21 cellular contexts compared by ENCODE assay signal in genomic region chrX:80751456-80751855, GRCh38.
DNase-seq lines count a peak whose midpoint lies in the region; ATAC-seq and TF ChIP-seq lines count a peak whose summit lies in the region.
"Had no signal": no experiment of that assay in that cellular context is flagged by ENCODE, and none has a peak within 500 bp of the region (broad histone marks: within the 10 kb centered on the region; RNA-seq: fewer than 3 reads in every experiment).

No MANE protein-coding gene starts in this region.

- H3K27ac ChIP-seq in WERI-Rb-1 = no peak overlapping the region
- H3K27ac ChIP-seq: A549, C4-2B, KMS-11 had no signal

- no peaks in the 10 kb centered on the region for H3K4me1 ChIP-seq in adipocyte (ENCODE audit: control insufficient read depth, insufficient read depth, low read length)
- H3K4me1 ChIP-seq: A549, Caco-2 had no signal

- H3K9ac ChIP-seq in adipocyte (ENCODE audit: low read length) = no peak overlapping the region
- H3K9ac ChIP-seq: KMS-11 had no signal

- peaks cover 31% of the 10 kb centered on the region for H3K9me3 ChIP-seq in adipocyte (ENCODE audit: control insufficient read depth, low read length)
- H3K9me3 ChIP-seq in WERI-Rb-1 (ENCODE audit: severe bottlenecking) = no peaks in the 10 kb centered on the region
- H3K9me3 ChIP-seq: A549, Caco-2 had no signal

- H3K4me3 ChIP-seq in adipocyte (ENCODE audit: low read length) (no peak overlapping the region), WERI-Rb-1 (ENCODE audit: low read depth, low read length) (no peak overlapping the region)
- H3K4me3 ChIP-seq: A549, GM23338 had no signal

- no peak for ATAC-seq in HG03354 (IDR thresholded peaks at IDR 0.05; ENCODE audit: poor library complexity, severe bottlenecking, unreplicated experiment)
- ATAC-seq: A549; CD8-positive, alpha-beta T cell; GM23338 had no signal

- TF ChIP-seq CTCF in WERI-Rb-1 (IDR thresholded peaks at IDR 0.05; ENCODE audit: low read depth, low read length) = no peak

- H3K36me3 ChIP-seq in adipocyte (ENCODE audit: control insufficient read depth, insufficient read depth, low read length, severe bottlenecking) = no peaks in the 10 kb centered on the region
- no peaks in the 10 kb centered on the region for H3K36me3 ChIP-seq in WERI-Rb-1

- DNase-seq in EH (ENCODE audit: low read depth) = peak; percentile 44
- DNase-seq in GM04504 (ENCODE audit: low read depth) = peak; percentile 2
- DNase-seq in adipocyte (ENCODE audit: low read depth) = peak; percentile 32
- DNase-seq in fibroblast of gingiva (ENCODE audit: low read depth) = peak; percentile 1
- DNase-seq in SHP77 treated with DMSO at 0.1 percent for 48 hours (lab: John Stamatoyannopoulos, UW) = no peak
- DNase-seq in WERI-Rb-1 = no peak
- no peak for DNase-seq in NCI-H345 treated with DMSO at 0.1 percent for 48 hours (lab: John Stamatoyannopoulos, UW; ENCODE audit: unreplicated experiment)
- DNase-seq: Caco-2; CD8-positive, alpha-beta T cell; H9; NCI-H1105 treated with DMSO at 0.1 percent for 48 hours; NCI-H146; NCI-H1930; NCI-H69; RPMI8226; SHP77 had no signal

- no peaks in the 10 kb centered on the region for H3K27me3 ChIP-seq in adipocyte (replicated peaks; ENCODE audit: control insufficient read depth, insufficient read depth, low read length)
- no peaks in the 10 kb centered on the region for H3K27me3 ChIP-seq in WERI-Rb-1 (ENCODE audit: insufficient read depth, low read depth, severe bottlenecking)

Comparison
In these comparisons a context has a peak if more than half of its experiments do, and no peak if none do; other contexts are left out.
1. DNase-seq: peak in EH (single experiment), GM04504 (single experiment), adipocyte (single experiment) and fibroblast of gingiva (single experiment); none in SHP77 treated with DMSO at 0.1 percent for 48 hours (single experiment), WERI-Rb-1 (single experiment) and NCI-H345 treated with DMSO at 0.1 percent for 48 hours (single experiment).